Comparison of ENCODE assay signal across 19 cellular contexts in the genomic region with DNA sequence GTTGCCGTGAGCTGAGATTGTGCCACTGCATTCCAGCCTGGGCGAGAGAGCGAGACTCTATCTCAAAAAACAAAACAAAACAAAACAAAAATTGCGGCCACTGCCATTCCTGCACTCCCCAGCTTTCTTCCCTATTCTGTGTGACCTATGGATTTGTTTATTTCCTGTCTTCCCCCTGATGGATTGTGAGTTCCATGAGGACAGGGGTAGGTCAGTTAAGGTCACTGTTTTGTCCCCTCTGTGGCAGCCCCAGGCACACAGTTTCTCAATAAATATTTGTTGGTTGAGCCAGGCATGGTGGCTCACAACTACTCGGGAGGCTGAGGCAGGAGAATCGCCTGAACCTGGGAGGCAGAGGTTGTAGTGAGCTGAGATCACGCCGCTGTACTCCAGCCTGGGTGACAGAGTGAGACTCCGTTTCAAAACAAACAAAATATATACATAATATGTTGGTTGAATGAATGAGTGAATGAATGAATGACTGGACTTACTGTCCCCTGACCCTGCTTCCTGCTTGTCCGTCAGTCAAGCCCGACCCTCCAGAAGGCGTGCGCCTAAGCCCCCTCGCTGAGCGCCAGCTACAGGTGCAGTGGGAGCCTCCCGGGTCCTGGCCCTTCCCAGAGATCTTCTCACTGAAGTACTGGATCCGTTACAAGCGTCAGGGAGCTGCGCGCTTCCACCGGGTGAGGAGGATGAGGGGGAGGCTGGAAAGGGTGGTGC. TPM values are rescaled to one million over a fixed set of nuclear protein-coding genes. Genes with fewer than 3 reads are reported as not detected.
DNase-seq lines count a peak whose midpoint lies in the region; ATAC-seq and TF ChIP-seq lines count a peak whose summit lies in the region.
"Had no signal": no experiment of that assay in that cellular context is flagged by ENCODE, and none has a peak within 500 bp of the region (broad histone marks: within the 10 kb centered on the region; RNA-seq: fewer than 3 reads in every experiment).

No MANE protein-coding gene starts in this region.

- H3K9ac ChIP-seq in neural progenitor cell = no peak overlapping the region
- H3K9ac ChIP-seq: BLaER1 had no signal

- H3K27me3 Mint-ChIP-seq in activated T-helper 17 cell treated with anti-CD3 and anti-CD28 coated beads, Interleukin-2, amount 50 U/mL, for 72 hours = peaks cover 6% of the 10 kb centered on the region
- H3K27me3 Mint-ChIP-seq in neural progenitor cell (ENCODE audit: insufficient read depth, low read depth) (peaks cover 15% of the 10 kb centered on the region), Caco-2 (ENCODE audit: insufficient read depth, unreplicated experiment) (no peaks in the 10 kb centered on the region)

- no peak for ATAC-seq in activated T-helper 17 cell treated with anti-CD3 and anti-CD28 coated beads, Interleukin-2, amount 50 U/mL, for 72 hours (replicated peaks)

- H3K9me3 ChIP-seq in HEK293 (ENCODE audit: control insufficient read depth, insufficient read depth, low read depth, low read length) (no peaks in the 10 kb centered on the region), neural progenitor cell (ENCODE audit: low read depth) (no peaks in the 10 kb centered on the region), Caco-2 (no peaks in the 10 kb centered on the region)
- H3K9me3 ChIP-seq: BLaER1, SJSA1 had no signal

- POLR2A ChIA-PET in HEK293 (lab: Yijun Ruan, JAX) (no interaction called here), Caco-2 (lab: Charles Lee) (no interaction called here)

- TF ChIP-seq CTCF in HEK293 (tag by site-specific recombination; IDR thresholded peaks at IDR 0.05) = no peak
- TF ChIP-seq CTCF in neural progenitor cell (IDR thresholded peaks at IDR 0.05) = no peak
- TF ChIP-seq CTCF in Caco-2 (IDR thresholded peaks at IDR 0.05; ENCODE audit: insufficient read depth in 1 of 2, low read depth in 1 of 2, low read length in 1 of 2, severe bottlenecking in 1 of 2, unreplicated experiment in 1 of 2) = no peak

- peak overlapping the region; percentile 46 for H3K27ac Mint-ChIP-seq in activated T-helper 17 cell treated with anti-CD3 and anti-CD28 coated beads, Interleukin-2, amount 50 U/mL, for 72 hours
- H3K27ac Mint-ChIP-seq in neural progenitor cell (no peak overlapping the region), Caco-2 (ENCODE audit: unreplicated experiment) (no peak overlapping the region)
- H3K27ac Mint-ChIP-seq: CD8-positive, alpha-beta T cell had no signal

- no peaks in the 10 kb centered on the region for H3K79me2 ChIP-seq in neural progenitor cell (ENCODE audit: low read depth)

- peak overlapping the region; percentile 6 for H2AFZ ChIP-seq in neural progenitor cell (replicated peaks)

- no peaks in the 10 kb centered on the region for H4K20me1 ChIP-seq in neural progenitor cell (ENCODE audit: low read depth)
- H4K20me1 ChIP-seq: BLaER1 had no signal

- no peaks in the 10 kb centered on the region for H3K9me3 Mint-ChIP-seq in activated T-helper 17 cell treated with anti-CD3 and anti-CD28 coated beads, Interleukin-2, amount 50 U/mL, for 72 hours
- H3K9me3 Mint-ChIP-seq in neural progenitor cell (no peaks in the 10 kb centered on the region), Caco-2 (ENCODE audit: unreplicated experiment) (no peaks in the 10 kb centered on the region)
- H3K9me3 Mint-ChIP-seq: CD8-positive, alpha-beta T cell; IgD-negative memory B cell had no signal

- no peak overlapping the region for H3K4me3 Mint-ChIP-seq in activated T-helper 17 cell treated with anti-CD3 and anti-CD28 coated beads, Interleukin-2, amount 50 U/mL, for 72 hours
- no peak overlapping the region for H3K4me3 Mint-ChIP-seq in neural progenitor cell
- no peak overlapping the region for H3K4me3 Mint-ChIP-seq in Caco-2 (ENCODE audit: unreplicated experiment)
- H3K4me3 Mint-ChIP-seq: CD8-positive, alpha-beta T cell; IgD-negative memory B cell had no signal

- CTCF ChIA-PET in HEK293 (lab: Yijun Ruan, JAX) (interaction anchor here (0.6 to 3.2 kb wide), 13 partner anchors 13 to 420 kb away, joined by 3 to 13 read pairs (median 3); partner anchors contain the start of gene YJU2), Caco-2 (lab: Charles Lee) (interaction anchor here (0.6 to 1.4 kb wide), 2 partner anchors 12 to 247 kb away, joined by 3 to 4 read pairs; partner anchors contain the start of gene YJU2)

- DNase-seq in NCI-H510A (lab: John Stamatoyannopoulos, UW) = peak; percentile 69
- no peak for DNase-seq in NCI-H510A treated with DMSO at 0.1 percent for 48 hours (lab: John Stamatoyannopoulos, UW)
- no peak for DNase-seq in neural progenitor cell (ENCODE audit: low spot score)
- DNase-seq in SW 1271 (lab: John Stamatoyannopoulos, UW) = no peak
- DNase-seq in COLO668 (lab: John Stamatoyannopoulos, UW; ENCODE audit: unreplicated experiment) = no peak
- no peak for DNase-seq in Caco-2
- DNase-seq: CD8-positive, alpha-beta T cell; NCI-H1105 treated with DMSO at 0.1 percent for 48 hours; NCI-H1694 treated with DMSO at 0.1 percent for 48 hours; NCI-H2171 treated with DMSO at 0.1 percent for 48 hours; RPMI8226 had no signal

- H3K4me1 Mint-ChIP-seq in activated T-helper 17 cell treated with anti-CD3 and anti-CD28 coated beads, Interleukin-2, amount 50 U/mL, for 72 hours = peaks cover 4% of the 10 kb centered on the region
- H3K4me1 Mint-ChIP-seq in neural progenitor cell (no peaks in the 10 kb centered on the region), Caco-2 (ENCODE audit: low read depth, unreplicated experiment) (peaks cover 12% of the 10 kb centered on the region)

- H3K27ac ChIP-seq in HEK293 (ENCODE audit: extremely low read depth, low read depth, low read length) (no peak overlapping the region), neural progenitor cell (no peak overlapping the region)
- H3K27ac ChIP-seq: BLaER1, SJSA1 had no signal

- H3K4me1 ChIP-seq in HEK293 (ENCODE audit: control insufficient read depth, insufficient read depth, low read length) (no peaks in the 10 kb centered on the region), neural progenitor cell (no peaks in the 10 kb centered on the region), Caco-2 (peaks cover 6% of the 10 kb centered on the region)

- H3K36me3 Mint-ChIP-seq in activated T-helper 17 cell treated with anti-CD3 and anti-CD28 coated beads, Interleukin-2, amount 50 U/mL, for 72 hours (ENCODE audit: low read depth) = no peaks in the 10 kb centered on the region
- no peaks in the 10 kb centered on the region for H3K36me3 Mint-ChIP-seq in neural progenitor cell
- no peaks in the 10 kb centered on the region for H3K36me3 Mint-ChIP-seq in Caco-2 (ENCODE audit: insufficient read depth, unreplicated experiment)
- H3K36me3 Mint-ChIP-seq: CD8-positive, alpha-beta T cell; IgD-negative memory B cell had no signal

- no peak overlapping the region for H3K4me2 ChIP-seq in neural progenitor cell
- H3K4me2 ChIP-seq: BLaER1 had no signal

- intact Hi-C loops in Caco-2 (cut with micrococcal nuclease; ENCODE audit: unreplicated experiment) = no loop called here

- no peaks in the 10 kb centered on the region for H3F3A ChIP-seq in neural progenitor cell (ENCODE audit: low read depth)

- H3K36me3 ChIP-seq in HEK293 (ENCODE audit: control insufficient read depth in 2 of 2, insufficient read depth in 1 of 2, low read length in 2 of 2) = no peaks in the 10 kb centered on the region
- no peaks in the 10 kb centered on the region for H3K36me3 ChIP-seq in neural progenitor cell
- H3K36me3 ChIP-seq in Caco-2 (ENCODE audit: control insufficient read depth, insufficient read depth, low read length) = no peaks in the 10 kb centered on the region
- H3K36me3 ChIP-seq: BLaER1, SJSA1 had no signal

- no TSS peak for BruUV-seq in Caco-2 (replicated peaks; lab: Mats Ljungman, UMichigan)

- no peak overlapping the region for H3K4me3 ChIP-seq in HEK293 (ENCODE audit: low read depth, low read length)
- no peak overlapping the region for H3K4me3 ChIP-seq in neural progenitor cell
- no peak overlapping the region for H3K4me3 ChIP-seq in Caco-2 (ENCODE audit: low read depth, low read length)
- H3K4me3 ChIP-seq: BLaER1, SJSA1 had no signal

- H3K27me3 ChIP-seq in neural progenitor cell (no peaks in the 10 kb centered on the region), Caco-2 (replicated peaks; ENCODE audit: control insufficient read depth, insufficient read depth, low read length) (no peaks in the 10 kb centered on the region)
- H3K27me3 ChIP-seq: BLaER1, SJSA1 had no signal

TF ChIP-seq in HEK293, 187 proteins besides CTCF, POLR2A, EP300 and RAD21:
- no peak for TF ChIP-seq ZBTB21 (tag by site-specific recombination; IDR thresholded peaks at IDR 0.05)
- TF ChIP-seq ZNF423 (tag by site-specific recombination; IDR thresholded peaks at IDR 0.05) = no peak
- no peak for TF ChIP-seq ZNF837 (tag by site-specific recombination; IDR thresholded peaks at IDR 0.05)
- TF ChIP-seq SCRT2 (tag by site-specific recombination; IDR thresholded peaks at IDR 0.05) = peak; percentile 20; the same call in 1 of the 2 replicates

RNA-seq across cellular contexts. Expression of gene EBI3, which starts 5.0 kb away (rescaled TPM):
- 10 to 100 TPM; 18.3 to 23.6 TPM for total RNA-seq in activated T-helper 17 cell treated with anti-CD3 and anti-CD28 coated beads, Interleukin-2, amount 50 U/mL, for 72 hours
- total RNA-seq in neural progenitor cell (ENCODE audit: low replicate concordance) (not detected in 2 replicates), Caco-2 (2022) (0.68 and 0.81 TPM in 2 replicates)
- total RNA-seq: CD8-positive, alpha-beta T cell; HT-29; SJSA1 had no signal

RNA-seq across cellular contexts. Expression of gene YJU2, which starts 12.6 kb away (rescaled TPM):
- total RNA-seq in activated T-helper 17 cell treated with anti-CD3 and anti-CD28 coated beads, Interleukin-2, amount 50 U/mL, for 72 hours = 10 to 100 TPM; 22.5 to 22.6 TPM
- total RNA-seq in neural progenitor cell (ENCODE audit: low replicate concordance) = 8.7 and 17.5 TPM in 2 replicates
- 19.5 TPM in 2 replicates for total RNA-seq in Caco-2 (2022)

RNA-seq across cellular contexts. Expression of gene SHD, which starts 44.8 kb away (rescaled TPM):
- not detected for total RNA-seq in activated T-helper 17 cell treated with anti-CD3 and anti-CD28 coated beads, Interleukin-2, amount 50 U/mL, for 72 hours
- 0.34 TPM in 1 of 2 replicates, not detected in the other for total RNA-seq in neural progenitor cell (ENCODE audit: low replicate concordance)
- 1.4 and 3.5 TPM in 2 replicates for total RNA-seq in Caco-2 (2022)
- total RNA-seq: Daoy, H4, SJSA1 had no signal

RNA-seq across cellular contexts. Expression of gene ANKRD24, which starts 51.8 kb away (rescaled TPM):
- total RNA-seq in activated T-helper 17 cell treated with anti-CD3 and anti-CD28 coated beads, Interleukin-2, amount 50 U/mL, for 72 hours = 1 to 10 TPM; 1.2 to 2.5 TPM
- total RNA-seq in neural progenitor cell (ENCODE audit: low replicate concordance) (0.15 and 2.3 TPM in 2 replicates), Caco-2 (2022) (0.16 and 0.39 TPM in 2 replicates)

RNA-seq across cellular contexts. Expression of gene SIRT6, which starts 51.9 kb away (rescaled TPM):
- 10 to 100 TPM; 37.9 to 38.9 TPM for total RNA-seq in activated T-helper 17 cell treated with anti-CD3 and anti-CD28 coated beads, Interleukin-2, amount 50 U/mL, for 72 hours
- total RNA-seq in neural progenitor cell (ENCODE audit: low replicate concordance) = 20.1 and 27.6 TPM in 2 replicates
- total RNA-seq in Caco-2 (2022) = 18.2 and 20.1 TPM in 2 replicates

Comparison
In these comparisons a context has a peak if more than half of its experiments do, and no peak if none do; other contexts are left out.
1. RNA of gene EBI3, which starts 5.0 kb away (total RNA-seq): 18.3 to 23.6 TPM in activated T-helper 17 cell treated with anti-CD3 and anti-CD28 coated beads, Interleukin-2, amount 50 U/mL, for 72 hours; 0.68 to 0.81 TPM in Caco-2 and not detected in neural progenitor cell; every median in the first group is over 10 times any median in the second.